Comparison of ENCODE assay signal across 1 cellular context in the genomic region with DNA sequence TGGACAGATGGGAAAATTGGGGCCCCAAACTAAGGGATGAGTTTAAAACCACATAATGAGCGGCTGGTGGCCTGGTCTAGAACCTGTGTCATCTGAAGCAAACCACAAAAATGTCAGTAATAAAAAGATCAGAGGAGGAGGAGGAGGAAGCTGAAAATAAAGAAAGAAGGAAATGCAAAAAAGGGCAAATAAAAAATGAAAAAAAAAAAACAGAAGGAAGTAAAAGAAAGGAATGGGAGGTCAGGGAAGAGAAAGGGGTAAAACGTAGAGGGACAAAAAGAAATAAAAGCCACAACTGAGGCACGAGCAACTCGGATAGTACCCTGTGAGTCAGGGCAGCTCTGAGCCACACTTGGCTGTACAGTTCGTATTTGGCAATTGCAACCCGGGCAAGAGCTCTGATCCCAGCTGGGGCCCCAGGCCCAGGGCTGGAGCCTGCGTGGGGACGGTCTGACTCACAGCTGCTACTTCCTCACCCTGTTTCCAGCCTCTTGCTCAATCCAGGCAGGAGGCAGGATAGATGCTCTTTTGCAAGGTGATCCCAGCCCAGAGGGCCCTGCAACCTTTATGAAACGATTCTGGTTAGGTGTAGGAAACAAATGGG.
TF ChIP-seq lines count a peak whose summit lies in the region.

No MANE protein-coding gene starts in this region.

TF ChIP-seq in HepG2, 621 proteins besides CTCF, POLR2A, EP300 and RAD21 (continued from another document and continues in another):
- TF ChIP-seq, protein P1, sequence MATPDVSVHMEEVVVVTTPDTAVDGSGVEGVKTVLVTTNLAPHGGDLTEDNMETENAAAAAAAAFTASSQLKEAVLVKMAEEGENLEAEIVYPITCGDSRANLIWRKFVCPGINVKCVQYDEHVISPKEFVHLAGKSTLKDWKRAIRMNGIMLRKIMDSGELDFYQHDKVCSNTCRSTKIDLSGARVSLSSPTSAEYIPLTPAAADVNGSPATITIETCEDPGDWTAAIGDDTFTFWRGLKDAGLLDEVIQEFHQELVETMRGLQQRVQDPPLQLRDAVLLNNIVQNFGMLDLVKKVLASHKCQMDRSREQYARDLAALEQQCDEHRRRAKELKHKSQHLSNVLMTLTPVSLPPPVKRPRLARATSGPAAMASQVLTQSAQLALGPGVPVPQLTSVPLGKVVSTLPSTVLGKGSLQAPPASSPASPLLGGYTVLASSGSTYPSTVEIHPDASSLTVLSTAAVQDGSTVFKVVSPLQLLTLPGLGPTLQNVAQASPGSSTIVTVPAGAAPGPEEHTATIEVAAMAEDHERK (CRISPR knock-in tag; IDR thresholded peaks at IDR 0.05; ENCODE audit: low read depth) = no peak
- TF ChIP-seq HCFC1 (IDR thresholded peaks at IDR 0.05; ENCODE audit: low read depth, low read length) = no peak
- TF ChIP-seq TGIF2 (CRISPR knock-in tag; IDR thresholded peaks at IDR 0.05) = no peak
- TF ChIP-seq, protein P2, sequence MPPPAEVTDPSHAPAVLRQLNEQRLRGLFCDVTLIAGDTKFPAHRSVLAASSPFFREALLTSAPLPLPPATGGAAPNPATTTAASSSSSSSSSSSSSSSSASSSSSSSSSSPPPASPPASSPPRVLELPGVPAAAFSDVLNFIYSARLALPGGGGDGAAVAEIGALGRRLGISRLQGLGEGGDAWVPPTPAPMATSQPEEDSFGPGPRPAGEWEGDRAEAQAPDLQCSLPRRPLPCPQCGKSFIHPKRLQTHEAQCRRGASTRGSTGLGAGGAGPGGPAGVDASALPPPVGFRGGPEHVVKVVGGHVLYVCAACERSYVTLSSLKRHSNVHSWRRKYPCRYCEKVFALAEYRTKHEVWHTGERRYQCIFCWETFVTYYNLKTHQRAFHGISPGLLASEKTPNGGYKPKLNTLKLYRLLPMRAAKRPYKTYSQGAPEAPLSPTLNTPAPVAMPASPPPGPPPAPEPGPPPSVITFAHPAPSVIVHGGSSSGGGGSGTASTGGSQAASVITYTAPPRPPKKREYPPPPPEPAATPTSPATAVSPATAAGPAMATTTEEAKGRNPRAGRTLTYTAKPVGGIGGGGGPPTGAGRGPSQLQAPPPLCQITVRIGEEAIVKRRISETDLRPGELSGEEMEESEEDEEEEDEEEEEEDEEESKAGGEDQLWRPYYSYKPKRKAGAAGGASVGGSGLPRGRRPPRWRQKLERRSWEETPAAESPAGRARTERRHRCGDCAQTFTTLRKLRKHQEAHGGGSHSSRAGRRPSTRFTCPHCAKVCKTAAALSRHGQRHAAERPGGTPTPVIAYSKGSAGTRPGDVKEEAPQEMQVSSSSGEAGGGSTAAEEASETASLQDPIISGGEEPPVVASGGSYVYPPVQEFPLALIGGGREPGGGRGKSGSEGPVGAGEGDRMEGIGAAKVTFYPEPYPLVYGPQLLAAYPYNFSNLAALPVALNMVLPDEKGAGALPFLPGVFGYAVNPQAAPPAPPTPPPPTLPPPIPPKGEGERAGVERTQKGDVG (CRISPR knock-in tag; IDR thresholded peaks at IDR 0.05; ENCODE audit: borderline replicate concordance) = no peak
- TF ChIP-seq, protein P3, sequence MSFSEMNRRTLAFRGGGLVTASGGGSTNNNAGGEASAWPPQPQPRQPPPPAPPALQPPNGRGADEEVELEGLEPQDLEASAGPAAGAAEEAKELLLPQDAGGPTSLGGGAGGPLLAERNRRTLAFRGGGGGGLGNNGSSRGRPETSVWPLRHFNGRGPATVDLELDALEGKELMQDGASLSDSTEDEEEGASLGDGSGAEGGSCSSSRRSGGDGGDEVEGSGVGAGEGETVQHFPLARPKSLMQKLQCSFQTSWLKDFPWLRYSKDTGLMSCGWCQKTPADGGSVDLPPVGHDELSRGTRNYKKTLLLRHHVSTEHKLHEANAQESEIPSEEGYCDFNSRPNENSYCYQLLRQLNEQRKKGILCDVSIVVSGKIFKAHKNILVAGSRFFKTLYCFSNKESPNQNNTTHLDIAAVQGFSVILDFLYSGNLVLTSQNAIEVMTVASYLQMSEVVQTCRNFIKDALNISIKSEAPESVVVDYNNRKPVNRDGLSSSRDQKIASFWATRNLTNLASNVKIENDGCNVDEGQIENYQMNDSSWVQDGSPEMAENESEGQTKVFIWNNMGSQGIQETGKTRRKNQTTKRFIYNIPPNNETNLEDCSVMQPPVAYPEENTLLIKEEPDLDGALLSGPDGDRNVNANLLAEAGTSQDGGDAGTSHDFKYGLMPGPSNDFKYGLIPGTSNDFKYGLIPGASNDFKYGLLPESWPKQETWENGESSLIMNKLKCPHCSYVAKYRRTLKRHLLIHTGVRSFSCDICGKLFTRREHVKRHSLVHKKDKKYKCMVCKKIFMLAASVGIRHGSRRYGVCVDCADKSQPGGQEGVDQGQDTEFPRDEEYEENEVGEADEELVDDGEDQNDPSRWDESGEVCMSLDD (CRISPR knock-in tag; IDR thresholded peaks at IDR 0.05; ENCODE audit: borderline replicate concordance) = no peak
- no peak for TF ChIP-seq NPAS2 (CRISPR knock-in tag; IDR thresholded peaks at IDR 0.05; ENCODE audit: borderline replicate concordance)
- TF ChIP-seq, protein P4, sequence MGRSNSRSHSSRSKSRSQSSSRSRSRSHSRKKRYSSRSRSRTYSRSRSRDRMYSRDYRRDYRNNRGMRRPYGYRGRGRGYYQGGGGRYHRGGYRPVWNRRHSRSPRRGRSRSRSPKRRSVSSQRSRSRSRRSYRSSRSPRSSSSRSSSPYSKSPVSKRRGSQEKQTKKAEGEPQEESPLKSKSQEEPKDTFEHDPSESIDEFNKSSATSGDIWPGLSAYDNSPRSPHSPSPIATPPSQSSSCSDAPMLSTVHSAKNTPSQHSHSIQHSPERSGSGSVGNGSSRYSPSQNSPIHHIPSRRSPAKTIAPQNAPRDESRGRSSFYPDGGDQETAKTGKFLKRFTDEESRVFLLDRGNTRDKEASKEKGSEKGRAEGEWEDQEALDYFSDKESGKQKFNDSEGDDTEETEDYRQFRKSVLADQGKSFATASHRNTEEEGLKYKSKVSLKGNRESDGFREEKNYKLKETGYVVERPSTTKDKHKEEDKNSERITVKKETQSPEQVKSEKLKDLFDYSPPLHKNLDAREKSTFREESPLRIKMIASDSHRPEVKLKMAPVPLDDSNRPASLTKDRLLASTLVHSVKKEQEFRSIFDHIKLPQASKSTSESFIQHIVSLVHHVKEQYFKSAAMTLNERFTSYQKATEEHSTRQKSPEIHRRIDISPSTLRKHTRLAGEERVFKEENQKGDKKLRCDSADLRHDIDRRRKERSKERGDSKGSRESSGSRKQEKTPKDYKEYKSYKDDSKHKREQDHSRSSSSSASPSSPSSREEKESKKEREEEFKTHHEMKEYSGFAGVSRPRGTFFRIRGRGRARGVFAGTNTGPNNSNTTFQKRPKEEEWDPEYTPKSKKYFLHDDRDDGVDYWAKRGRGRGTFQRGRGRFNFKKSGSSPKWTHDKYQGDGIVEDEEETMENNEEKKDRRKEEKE (IDR thresholded peaks at IDR 0.05) = no peak
- TF ChIP-seq RAD51 (IDR thresholded peaks at IDR 0.05; ENCODE audit: borderline replicate concordance) = no peak
- TF ChIP-seq, protein P5, sequence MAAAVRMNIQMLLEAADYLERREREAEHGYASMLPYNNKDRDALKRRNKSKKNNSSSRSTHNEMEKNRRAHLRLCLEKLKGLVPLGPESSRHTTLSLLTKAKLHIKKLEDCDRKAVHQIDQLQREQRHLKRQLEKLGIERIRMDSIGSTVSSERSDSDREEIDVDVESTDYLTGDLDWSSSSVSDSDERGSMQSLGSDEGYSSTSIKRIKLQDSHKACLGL (CRISPR knock-in tag; IDR thresholded peaks at IDR 0.05) = no peak
- TF ChIP-seq, protein P6, sequence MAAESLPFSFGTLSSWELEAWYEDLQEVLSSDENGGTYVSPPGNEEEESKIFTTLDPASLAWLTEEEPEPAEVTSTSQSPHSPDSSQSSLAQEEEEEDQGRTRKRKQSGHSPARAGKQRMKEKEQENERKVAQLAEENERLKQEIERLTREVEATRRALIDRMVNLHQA (CRISPR knock-in tag; IDR thresholded peaks at IDR 0.05) = no peak
- TF ChIP-seq PHF8 (CRISPR knock-in tag; IDR thresholded peaks at IDR 0.05) = no peak
- no peak for TF ChIP-seq TSC22D2 (CRISPR knock-in tag; IDR thresholded peaks at IDR 0.05; ENCODE audit: borderline replicate concordance)
- TF ChIP-seq ZNF331 (CRISPR knock-in tag; IDR thresholded peaks at IDR 0.05) = 0 out of 2 replicates have a peak, but pooled peaks have one; percentile 26
- TF ChIP-seq, protein P7, sequence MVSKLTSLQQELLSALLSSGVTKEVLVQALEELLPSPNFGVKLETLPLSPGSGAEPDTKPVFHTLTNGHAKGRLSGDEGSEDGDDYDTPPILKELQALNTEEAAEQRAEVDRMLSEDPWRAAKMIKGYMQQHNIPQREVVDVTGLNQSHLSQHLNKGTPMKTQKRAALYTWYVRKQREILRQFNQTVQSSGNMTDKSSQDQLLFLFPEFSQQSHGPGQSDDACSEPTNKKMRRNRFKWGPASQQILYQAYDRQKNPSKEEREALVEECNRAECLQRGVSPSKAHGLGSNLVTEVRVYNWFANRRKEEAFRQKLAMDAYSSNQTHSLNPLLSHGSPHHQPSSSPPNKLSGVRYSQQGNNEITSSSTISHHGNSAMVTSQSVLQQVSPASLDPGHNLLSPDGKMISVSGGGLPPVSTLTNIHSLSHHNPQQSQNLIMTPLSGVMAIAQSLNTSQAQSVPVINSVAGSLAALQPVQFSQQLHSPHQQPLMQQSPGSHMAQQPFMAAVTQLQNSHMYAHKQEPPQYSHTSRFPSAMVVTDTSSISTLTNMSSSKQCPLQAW (CRISPR knock-in tag; IDR thresholded peaks at IDR 0.05) = peak; percentile 66
- TF ChIP-seq HNF4G (IDR thresholded peaks at IDR 0.05; ENCODE audit: borderline replicate concordance, low read depth, low read length) = no peak; the same call in 1 of the 2 replicates
- TF ChIP-seq HNF4G (CRISPR knock-in tag; IDR thresholded peaks at IDR 0.05; ENCODE audit: borderline replicate concordance, low read depth) = peak; percentile 48; the same call in 1 of the 2 replicates
- no peak for TF ChIP-seq NFYC (CRISPR knock-in tag; IDR thresholded peaks at IDR 0.05)
- no peak for TF ChIP-seq MED13 (CRISPR knock-in tag; IDR thresholded peaks at IDR 0.05)
- no peak for TF ChIP-seq ZNF235 (CRISPR knock-in tag; IDR thresholded peaks at IDR 0.05; ENCODE audit: borderline replicate concordance)
- TF ChIP-seq, protein P8, sequence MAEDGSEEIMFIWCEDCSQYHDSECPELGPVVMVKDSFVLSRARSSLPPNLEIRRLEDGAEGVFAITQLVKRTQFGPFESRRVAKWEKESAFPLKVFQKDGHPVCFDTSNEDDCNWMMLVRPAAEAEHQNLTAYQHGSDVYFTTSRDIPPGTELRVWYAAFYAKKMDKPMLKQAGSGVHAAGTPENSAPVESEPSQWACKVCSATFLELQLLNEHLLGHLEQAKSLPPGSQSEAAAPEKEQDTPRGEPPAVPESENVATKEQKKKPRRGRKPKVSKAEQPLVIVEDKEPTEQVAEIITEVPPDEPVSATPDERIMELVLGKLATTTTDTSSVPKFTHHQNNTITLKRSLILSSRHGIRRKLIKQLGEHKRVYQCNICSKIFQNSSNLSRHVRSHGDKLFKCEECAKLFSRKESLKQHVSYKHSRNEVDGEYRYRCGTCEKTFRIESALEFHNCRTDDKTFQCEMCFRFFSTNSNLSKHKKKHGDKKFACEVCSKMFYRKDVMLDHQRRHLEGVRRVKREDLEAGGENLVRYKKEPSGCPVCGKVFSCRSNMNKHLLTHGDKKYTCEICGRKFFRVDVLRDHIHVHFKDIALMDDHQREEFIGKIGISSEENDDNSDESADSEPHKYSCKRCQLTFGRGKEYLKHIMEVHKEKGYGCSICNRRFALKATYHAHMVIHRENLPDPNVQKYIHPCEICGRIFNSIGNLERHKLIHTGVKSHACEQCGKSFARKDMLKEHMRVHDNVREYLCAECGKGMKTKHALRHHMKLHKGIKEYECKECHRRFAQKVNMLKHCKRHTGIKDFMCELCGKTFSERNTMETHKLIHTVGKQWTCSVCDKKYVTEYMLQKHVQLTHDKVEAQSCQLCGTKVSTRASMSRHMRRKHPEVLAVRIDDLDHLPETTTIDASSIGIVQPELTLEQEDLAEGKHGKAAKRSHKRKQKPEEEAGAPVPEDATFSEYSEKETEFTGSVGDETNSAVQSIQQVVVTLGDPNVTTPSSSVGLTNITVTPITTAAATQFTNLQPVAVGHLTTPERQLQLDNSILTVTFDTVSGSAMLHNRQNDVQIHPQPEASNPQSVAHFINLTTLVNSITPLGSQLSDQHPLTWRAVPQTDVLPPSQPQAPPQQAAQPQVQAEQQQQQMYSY (CRISPR knock-in tag; IDR thresholded peaks at IDR 0.05) = no peak
- no peak for TF ChIP-seq IRX3 (CRISPR knock-in tag; IDR thresholded peaks at IDR 0.05; ENCODE audit: borderline replicate concordance, low read depth)
